ENCODE assay signal across 1 cellular context in the genomic region with DNA sequence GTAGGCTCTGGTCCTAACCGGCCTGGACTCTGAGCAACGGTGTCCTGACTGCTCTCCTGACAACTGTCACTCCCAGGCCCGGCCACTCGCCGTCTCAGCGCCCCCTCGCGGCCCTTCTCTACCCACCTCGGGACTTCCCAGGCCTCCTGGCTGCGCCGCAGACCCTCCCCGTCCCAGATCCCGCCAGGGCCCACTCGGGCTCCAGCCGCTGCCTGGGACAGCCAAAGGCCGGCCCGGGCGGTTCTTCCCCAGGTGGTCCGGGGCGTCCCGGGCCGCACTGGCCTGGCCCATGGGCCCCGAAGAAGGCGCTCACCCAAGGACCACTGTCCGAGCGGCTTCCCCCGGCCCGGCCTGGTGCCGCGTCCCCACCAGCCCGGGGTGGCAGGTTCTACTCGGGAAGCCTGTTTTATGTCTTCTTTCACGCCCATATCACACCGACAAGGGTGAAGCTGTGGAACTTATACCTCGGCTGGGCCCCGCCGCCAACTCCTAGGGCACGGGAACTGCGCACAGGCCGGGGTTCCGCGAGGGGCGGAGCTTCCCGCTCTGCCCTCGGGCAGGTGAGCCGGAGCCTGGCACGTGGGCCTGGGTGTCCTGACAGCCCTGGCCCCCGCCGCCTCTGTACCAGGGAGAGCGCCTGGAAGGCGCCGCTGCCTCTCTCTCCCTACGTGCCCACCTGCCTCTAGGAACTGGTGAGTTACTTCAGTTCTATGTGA.
A peak's percentile ranks its signal among the peaks of the same experiment; 100 is the strongest.
TF ChIP-seq lines count a peak whose summit lies in the region.

No MANE protein-coding gene starts in this region.

TF ChIP-seq in HepG2, 621 proteins besides CTCF, POLR2A, EP300 and RAD21 (continued from another document):
- TF ChIP-seq HIC2 (CRISPR knock-in tag; IDR thresholded peaks at IDR 0.05; ENCODE audit: low read depth) (no peak), ZNF564 (CRISPR knock-in tag; IDR thresholded peaks at IDR 0.05) (no peak), ZNF362 (CRISPR knock-in tag; IDR thresholded peaks at IDR 0.05; ENCODE audit: borderline replicate concordance) (no peak), CEBPG (CRISPR knock-in tag; IDR thresholded peaks at IDR 0.05) (no peak), STAG1 (CRISPR knock-in tag; IDR thresholded peaks at IDR 0.05) (peak; percentile 76), DR1 (CRISPR knock-in tag; IDR thresholded peaks at IDR 0.05) (no peak), TOPORS (CRISPR knock-in tag; IDR thresholded peaks at IDR 0.05) (no peak), ZNF672 (CRISPR knock-in tag; IDR thresholded peaks at IDR 0.05) (no peak), TBX3 (IDR thresholded peaks at IDR 0.05; ENCODE audit: borderline replicate concordance) (no peak), MEIS2 (CRISPR knock-in tag; IDR thresholded peaks at IDR 0.05) (0 out of 2 replicates have a peak, but pooled peaks have one; percentile 39), ZSCAN12 (CRISPR knock-in tag; IDR thresholded peaks at IDR 0.05) (no peak), ZNF563 (CRISPR knock-in tag; IDR thresholded peaks at IDR 0.05) (0 out of 2 replicates have a peak, but pooled peaks have one; percentile 22), RBM39 (IDR thresholded peaks at IDR 0.05; ENCODE audit: low read depth, low read length, poor library complexity, severe bottlenecking) (no peak), KLF12 (CRISPR knock-in tag; IDR thresholded peaks at IDR 0.05; ENCODE audit: borderline replicate concordance) (no peak), AGO1 (IDR thresholded peaks at IDR 0.05; ENCODE audit: low read depth, low read length, poor library complexity, severe bottlenecking) (no peak), ZNF550 (CRISPR knock-in tag; IDR thresholded peaks at IDR 0.05; ENCODE audit: borderline replicate concordance) (no peak), ZNF382 (CRISPR knock-in tag; IDR thresholded peaks at IDR 0.05; ENCODE audit: borderline replicate concordance) (no peak), ZNF253 (CRISPR knock-in tag; IDR thresholded peaks at IDR 0.05; ENCODE audit: borderline replicate concordance) (no peak), HIVEP1 (CRISPR knock-in tag; IDR thresholded peaks at IDR 0.05) (no peak), SRSF9 (IDR thresholded peaks at IDR 0.05; ENCODE audit: borderline replicate concordance, insufficient read depth, low read depth, low read length, poor library complexity, severe bottlenecking) (no peak), HHEX (CRISPR knock-in tag; IDR thresholded peaks at IDR 0.05) (no peak), KAT8 (CRISPR knock-in tag; IDR thresholded peaks at IDR 0.05) (no peak), ZFP91 (CRISPR knock-in tag; IDR thresholded peaks at IDR 0.05; ENCODE audit: borderline replicate concordance) (peak; percentile 23; the same call in 1 of the 2 replicates), WIZ (CRISPR knock-in tag; IDR thresholded peaks at IDR 0.05) (no peak), GMEB1 (CRISPR knock-in tag; IDR thresholded peaks at IDR 0.05; ENCODE audit: borderline replicate concordance) (no peak), HNRNPLL (IDR thresholded peaks at IDR 0.05; ENCODE audit: low read depth, low read length, poor library complexity, severe bottlenecking) (peak; percentile 25), ZNF746 (CRISPR knock-in tag; IDR thresholded peaks at IDR 0.05) (no peak), ZNF552 (CRISPR knock-in tag; IDR thresholded peaks at IDR 0.05; ENCODE audit: borderline replicate concordance) (no peak), ZNF331 (CRISPR knock-in tag; IDR thresholded peaks at IDR 0.05) (0 out of 2 replicates have a peak, but pooled peaks have one; percentile 47), SKI (IDR thresholded peaks at IDR 0.05; ENCODE audit: partially characterized antibody) (no peak), PHB2 (IDR thresholded peaks at IDR 0.05; ENCODE audit: partially characterized antibody) (no peak), NFKB2 (CRISPR knock-in tag; IDR thresholded peaks at IDR 0.05; ENCODE audit: borderline replicate concordance) (peak; percentile 32; the same call in 1 of the 2 replicates), FOXJ3 (CRISPR knock-in tag; IDR thresholded peaks at IDR 0.05; ENCODE audit: borderline replicate concordance) (no peak), TBX2 (CRISPR knock-in tag; IDR thresholded peaks at IDR 0.05; ENCODE audit: borderline replicate concordance) (no peak), ATM (IDR thresholded peaks at IDR 0.05; ENCODE audit: borderline replicate concordance) (no peak), EED (CRISPR knock-in tag; IDR thresholded peaks at IDR 0.05) (no peak), ZNF773 (CRISPR knock-in tag; IDR thresholded peaks at IDR 0.05; ENCODE audit: borderline replicate concordance) (no peak)
- TF ChIP-seq, protein P1, sequence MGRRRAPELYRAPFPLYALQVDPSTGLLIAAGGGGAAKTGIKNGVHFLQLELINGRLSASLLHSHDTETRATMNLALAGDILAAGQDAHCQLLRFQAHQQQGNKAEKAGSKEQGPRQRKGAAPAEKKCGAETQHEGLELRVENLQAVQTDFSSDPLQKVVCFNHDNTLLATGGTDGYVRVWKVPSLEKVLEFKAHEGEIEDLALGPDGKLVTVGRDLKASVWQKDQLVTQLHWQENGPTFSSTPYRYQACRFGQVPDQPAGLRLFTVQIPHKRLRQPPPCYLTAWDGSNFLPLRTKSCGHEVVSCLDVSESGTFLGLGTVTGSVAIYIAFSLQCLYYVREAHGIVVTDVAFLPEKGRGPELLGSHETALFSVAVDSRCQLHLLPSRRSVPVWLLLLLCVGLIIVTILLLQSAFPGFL (CRISPR knock-in tag; IDR thresholded peaks at IDR 0.05) = no peak
- TF ChIP-seq, protein P2, sequence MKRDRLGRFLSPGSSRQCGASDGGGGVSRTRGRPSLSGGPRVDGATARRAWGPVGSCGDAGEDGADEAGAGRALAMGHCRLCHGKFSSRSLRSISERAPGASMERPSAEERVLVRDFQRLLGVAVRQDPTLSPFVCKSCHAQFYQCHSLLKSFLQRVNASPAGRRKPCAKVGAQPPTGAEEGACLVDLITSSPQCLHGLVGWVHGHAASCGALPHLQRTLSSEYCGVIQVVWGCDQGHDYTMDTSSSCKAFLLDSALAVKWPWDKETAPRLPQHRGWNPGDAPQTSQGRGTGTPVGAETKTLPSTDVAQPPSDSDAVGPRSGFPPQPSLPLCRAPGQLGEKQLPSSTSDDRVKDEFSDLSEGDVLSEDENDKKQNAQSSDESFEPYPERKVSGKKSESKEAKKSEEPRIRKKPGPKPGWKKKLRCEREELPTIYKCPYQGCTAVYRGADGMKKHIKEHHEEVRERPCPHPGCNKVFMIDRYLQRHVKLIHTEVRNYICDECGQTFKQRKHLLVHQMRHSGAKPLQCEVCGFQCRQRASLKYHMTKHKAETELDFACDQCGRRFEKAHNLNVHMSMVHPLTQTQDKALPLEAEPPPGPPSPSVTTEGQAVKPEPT (CRISPR knock-in tag; IDR thresholded peaks at IDR 0.05; ENCODE audit: low read depth) = no peak
TF ChIP-seq in HepG2: peak in this region for 12.
